ENCODE assay signal across 8 cellular contexts in genomic region chr9:89602978-89603628, GRCh38. TPM values are rescaled to one million over a fixed set of nuclear protein-coding genes. Genes with fewer than 3 reads are reported as not detected.
A peak's percentile ranks its signal among the peaks of the same experiment; 100 is the strongest.
DNase-seq lines count a peak whose midpoint lies in the region; ATAC-seq, FAIRE-seq and TF ChIP-seq lines count a peak whose summit lies in the region.

No MANE protein-coding gene starts in this region.

- no peak for ATAC-seq in HG03521 (IDR thresholded peaks at IDR 0.05; ENCODE audit: unreplicated experiment)

- BruUV-seq in endothelial cell of umbilical vein (replicated peaks; lab: Mats Ljungman, UMichigan) = no TSS peak

- no peaks in the 10 kb centered on the region for H3K9me3 ChIP-seq in HUES64 (ENCODE audit: insufficient read depth, low read depth, low read length)
- H3K9me3 ChIP-seq in NT2/D1 (ENCODE audit: insufficient read depth, low read length) = no peaks in the 10 kb centered on the region
- H3K9me3 ChIP-seq in endothelial cell of umbilical vein (replicated peaks; ENCODE audit: control insufficient read depth, insufficient read depth, low read length) = no peaks in the 10 kb centered on the region

- H3K4me1 ChIP-seq in HUES64 (ENCODE audit: insufficient read depth, low read length) = peaks cover 20% of the 10 kb centered on the region
- peaks cover 6% of the 10 kb centered on the region for H3K4me1 ChIP-seq in NT2/D1 (ENCODE audit: insufficient read depth, insufficient read length)
- peaks cover 34% of the 10 kb centered on the region for H3K4me1 ChIP-seq in endothelial cell of umbilical vein (ENCODE audit: control insufficient read depth, extremely low read depth, insufficient read depth, low read length)

- no peaks in the 10 kb centered on the region for H3K9me3 Mint-ChIP-seq in mesothelial cell of epicardium

- POLR2A ChIA-PET in endothelial cell of umbilical vein (lab: Charles Lee) = no interaction called here

- no peaks in the 10 kb centered on the region for H3K79me2 ChIP-seq in endothelial cell of umbilical vein (ENCODE audit: control insufficient read depth, insufficient read depth, low read length)

- H3K27me3 ChIP-seq in HUES64 (ENCODE audit: insufficient read depth, low read length) (peaks cover 53% of the 10 kb centered on the region), NT2/D1 (ENCODE audit: insufficient read depth, insufficient read length) (peaks cover 64% of the 10 kb centered on the region), endothelial cell of umbilical vein (ENCODE audit: control insufficient read depth in 2 of 2, insufficient read depth in 2 of 2, low read length in 2 of 2) (peaks cover 7 to 14% of the 10 kb centered on the region in 2 experiments)

- DNase-seq in EL = peak; percentile 60
- peak; percentile 93 for DNase-seq in NT2/D1 (ENCODE audit: low read depth, low spot score)
- DNase-seq in activated CD8-positive, alpha-beta memory T cell treated with anti-CD3 and anti-CD28 coated beads, Interleukin-2, amount 50 U/mL, for 4 hours = peak; percentile 87
- peak; percentile 77 for DNase-seq in endothelial cell of umbilical vein (ENCODE audit: low read depth, low spot score)
- peak; percentile 81 to 94 for DNase-seq in mesothelial cell of epicardium (ENCODE audit: low spot score in 2 of 2, unreplicated experiment in 2 of 2)
- peak; percentile 67 for DNase-seq in stimulated activated CD8-positive, alpha-beta memory T cell treated with anti-CD3 and anti-CD28 coated beads, Interleukin-12 subunit alpha, Interleukin-12 subunit beta, amount 100 ng/mL, for 24 hours (ENCODE audit: extremely low read depth)

- intact Hi-C loops in endothelial cell of umbilical vein (cut with micrococcal nuclease) = loop anchor here (1.0 kb wide), 5 partner anchors 316 to 1268 kb away; no protein-coding TSS in a partner anchor

- peak overlapping the region; percentile 40 for H3K4me2 ChIP-seq in endothelial cell of umbilical vein (ENCODE audit: insufficient read depth, low read length)

- H3K27ac ChIP-seq in HUES64 (ENCODE audit: low read depth, low read length) (no peak overlapping the region; the same call in 1 of the 2 replicates), endothelial cell of umbilical vein (ENCODE audit: insufficient read depth, low read depth, low read length) (no peak overlapping the region)

- no peak overlapping the region for H2AFZ ChIP-seq in endothelial cell of umbilical vein (ENCODE audit: low read depth, low read length)

- H4K20me1 ChIP-seq in endothelial cell of umbilical vein (replicated peaks; ENCODE audit: control insufficient read depth, extremely low read depth, insufficient read depth, low read length) = no peaks in the 10 kb centered on the region

- WGBS in HUES64 = 1% methylated on average over 22 of the region's 24 CpGs

- H3K9ac ChIP-seq in HUES64 (ENCODE audit: low read depth, low read length) (peak overlapping the region; percentile 29; the same call in 1 of the 2 replicates), NT2/D1 (ENCODE audit: insufficient read length, low read depth) (peak overlapping the region; percentile 68), endothelial cell of umbilical vein (replicated peaks; ENCODE audit: extremely low read depth, insufficient read depth, low read length) (no peak overlapping the region)

- peaks cover 2% of the 10 kb centered on the region; the same call in 1 of the 2 replicates for H3K36me3 ChIP-seq in HUES64 (ENCODE audit: insufficient read depth, low read length)
- H3K36me3 ChIP-seq in NT2/D1 (ENCODE audit: insufficient read depth, insufficient read length, low read length) = peaks cover 16% of the 10 kb centered on the region
- no peaks in the 10 kb centered on the region for H3K36me3 ChIP-seq in endothelial cell of umbilical vein (ENCODE audit: control insufficient read depth in 2 of 2, extremely low read depth in 1 of 2, insufficient read depth in 2 of 2, low read length in 2 of 2)

- dilution Hi-C loops in endothelial cell of umbilical vein (cut with MboI; ENCODE audit: extremely low pct_ligation_motif_present, low sequenced_read_pairs) = no loop called here

- peak overlapping the region; percentile 85 for H3K27ac Mint-ChIP-seq in mesothelial cell of epicardium

- peak overlapping the region; percentile 73 for H3K4me3 Mint-ChIP-seq in mesothelial cell of epicardium

- H3K27me3 Mint-ChIP-seq in mesothelial cell of epicardium (ENCODE audit: low read depth) = peaks cover 6% of the 10 kb centered on the region

- H3K4me3 ChIP-seq in HUES64 (ENCODE audit: low read length) (peak overlapping the region; percentile 51), NT2/D1 (ENCODE audit: insufficient read length, low read depth) (peak overlapping the region; percentile 33), endothelial cell of umbilical vein (replicated peaks in 1 of 3; ENCODE audit: insufficient read depth in 1 of 3, low read depth in 1 of 3, low read length in 3 of 3) (no peak overlapping the region)

- peak; percentile 67 for FAIRE-seq in endothelial cell of umbilical vein (lab: Jason Lieb, UNC)

- no peaks in the 10 kb centered on the region for H3K36me3 Mint-ChIP-seq in mesothelial cell of epicardium

- peaks cover 30% of the 10 kb centered on the region for H3K4me1 Mint-ChIP-seq in mesothelial cell of epicardium

- no peak for TF ChIP-seq POLR2A in endothelial cell of umbilical vein (IDR thresholded peaks at IDR 0.05; ENCODE audit: low read depth, low read length)

- peak; percentile 85 to 93 for TF ChIP-seq CTCF in endothelial cell of umbilical vein (IDR thresholded peaks at IDR 0.05; ENCODE audit: extremely low read depth in 1 of 2, insufficient read depth in 1 of 2, low read depth in 1 of 2, low read length in 2 of 2)
- TF ChIP-seq CTCF in mesothelial cell of epicardium (IDR thresholded peaks at IDR 0.05; ENCODE audit: unreplicated experiment) = peak; percentile 72

- CTCF ChIA-PET in endothelial cell of umbilical vein (lab: Charles Lee) = interaction anchor here (0.6 to 8.1 kb wide), 90 partner anchors 8 to 1295 kb away, joined by 3 to 373 read pairs (median 4); no protein-coding TSS in a partner anchor

- H3K9me1 ChIP-seq in endothelial cell of umbilical vein (replicated peaks; ENCODE audit: control insufficient read depth, extremely low read depth, insufficient read depth, low read length) = no peaks in the 10 kb centered on the region

TF ChIP-seq in endothelial cell of umbilical vein, 7 proteins besides CTCF, POLR2A, EP300 and RAD21:
- TF ChIP-seq EZH2 (IDR thresholded peaks at IDR 0.05; ENCODE audit: borderline replicate concordance, low read depth, low read length, severe bottlenecking) (peak; percentile 11), POLR2AphosphoS5 (IDR thresholded peaks at IDR 0.05; ENCODE audit: insufficient read depth, low read depth, low read length) (no peak), FOS (IDR thresholded peaks at IDR 0.05; ENCODE audit: borderline replicate concordance, insufficient read depth, low read length) (no peak), JUN (IDR thresholded peaks at IDR 0.05; ENCODE audit: borderline replicate concordance, insufficient read depth, insufficient read length, low read depth) (no peak), GATA2 (IDR thresholded peaks at IDR 0.05; ENCODE audit: insufficient read depth, insufficient read length, low read depth, low read length) (no peak), MYC (IDR thresholded peaks at IDR 0.05; ENCODE audit: low read depth, low read length) (no peak)
- TF ChIP-seq, protein P1, sequence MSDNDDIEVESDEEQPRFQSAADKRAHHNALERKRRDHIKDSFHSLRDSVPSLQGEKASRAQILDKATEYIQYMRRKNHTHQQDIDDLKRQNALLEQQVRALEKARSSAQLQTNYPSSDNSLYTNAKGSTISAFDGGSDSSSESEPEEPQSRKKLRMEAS (IDR thresholded peaks at IDR 0.05; ENCODE audit: insufficient read depth, insufficient read length) = no peak

RNA-seq across cellular contexts. Expression of gene GADD45G, which starts 1.7 kb away (rescaled TPM):
- 3.3 TPM for polyA plus RNA-seq in HUES64 (2013, experiment 1 of 2)
- 3.8 TPM for polyA plus RNA-seq in HUES64 (2013, experiment 2 of 2)
- total RNA-seq in endothelial cell of umbilical vein = 0.64 and 1.0 TPM in 2 replicates
- polyA plus RNA-seq in endothelial cell of umbilical vein = 0.44 and 0.46 TPM in 2 replicates
- polyA plus RNA-seq in endothelial cell of umbilical vein (2011; cell fraction: cytosol; rRNA removed) = 0.22 and 0.28 TPM in 2 replicates
- polyA plus RNA-seq in endothelial cell of umbilical vein (2011; cell fraction: nucleus; rRNA removed) = 0.14 and 0.37 TPM in 2 replicates
- polyA plus RNA-seq in endothelial cell of umbilical vein (2012) = 0.27 TPM in 2 replicates
- polyA minus RNA-seq in endothelial cell of umbilical vein = not detected in 2 replicates
- polyA minus RNA-seq in endothelial cell of umbilical vein (2011; cell fraction: cytosol; rRNA and poly(A)+ RNA removed) = not detected
- polyA minus RNA-seq in endothelial cell of umbilical vein (2011; cell fraction: nucleus; rRNA and poly(A)+ RNA removed) = 0.48 TPM in 1 of 2 replicates, not detected in the other
- 1.0 to 2.0 TPM (median 1.8 TPM) in 3 replicates for total RNA-seq in mesothelial cell of epicardium

Comparison
In these comparisons a context has a peak if more than half of its experiments do, and no peak if none do; other contexts are left out.
1. H3K4me3 ChIP-seq: peak in HUES64 (single experiment) and NT2/D1 (single experiment); none in endothelial cell of umbilical vein (0 of 3).
2. Peak in every context shown above with its lines, with median percentiles within 50 percentile points of each other: DNase-seq.